In genomic region chr6:35082046-35082732, GRCh38 we compare ENCODE assay signal across 14 cellular contexts. TPM values are rescaled to one million over a fixed set of nuclear protein-coding genes. Genes with fewer than 3 reads are reported as not detected.
DNase-seq lines count a peak whose midpoint lies in the region; ATAC-seq and TF ChIP-seq lines count a peak whose summit lies in the region.
"Had no signal": no experiment of that assay in that cellular context is flagged by ENCODE, and none has a peak within 500 bp of the region (broad histone marks: within the 10 kb centered on the region; RNA-seq: fewer than 3 reads in every experiment).

No MANE protein-coding gene starts in this region.

- DNase-seq in H7 (peak; percentile 73), WTC11 (ENCODE audit: low spot score) (no peak), left lobe of liver (ENCODE audit: low spot score) (peak; percentile 44), DMS79 (lab: John Stamatoyannopoulos, UW) (no peak)
- DNase-seq: activated CD4-positive, alpha-beta T cell treated with anti-CD3 and anti-CD28 coated beads, Interleukin-2, amount 50 U/mL, for 48 hours; CD4-positive, CD25-positive, alpha-beta regulatory T cell; cerebellar nuclear complex; SHP77 treated with DMSO at 0.1 percent for 48 hours; stimulated activated CD4-positive, alpha-beta T cell treated with anti-CD3 and anti-CD28 coated beads, Interleukin-4, amount 100 ng/mL, for 1 hour; T1000 had no signal

- H3K27me3 ChIP-seq in H7 (ENCODE audit: control insufficient read depth, insufficient read depth, low read length), result no peaks in the 10 kb centered on the region

- peaks cover 29% of the 10 kb centered on the region for H3K36me3 Mint-ChIP-seq in WTC11

- peaks cover 14% of the 10 kb centered on the region for H3K4me1 Mint-ChIP-seq in WTC11
- H3K4me1 Mint-ChIP-seq: stimulated activated memory B cell treated with anti-CD40 and anti-IgM and Interleukin-4, amounts not matched to agents 10 μg/mL and 1 μg/mL and 100 μg/mL, for 72 hours had no signal

- TF ChIP-seq CTCF in WTC11 (IDR thresholded peaks at IDR 0.05), result no peak

- peak overlapping the region; percentile 97 for H3K27ac Mint-ChIP-seq in WTC11
- H3K27ac Mint-ChIP-seq: stimulated activated memory B cell treated with anti-CD40 and anti-IgM and Interleukin-4, amounts not matched to agents 10 μg/mL and 1 μg/mL and 100 μg/mL, for 72 hours had no signal

- H3K4me3 Mint-ChIP-seq in WTC11, result no peak overlapping the region
- H3K4me3 Mint-ChIP-seq: stimulated activated memory B cell treated with anti-CD40 and anti-IgM and Interleukin-4, amounts not matched to agents 10 μg/mL and 1 μg/mL and 100 μg/mL, for 72 hours had no signal

- ATAC-seq in WTC11, result no peak
- no peak for ATAC-seq in left lobe of liver
- no peak for ATAC-seq in HG03045 (IDR thresholded peaks at IDR 0.05; ENCODE audit: unreplicated experiment)
- no peak for ATAC-seq in GM18909 (IDR thresholded peaks at IDR 0.05; ENCODE audit: poor library complexity, unreplicated experiment)
- ATAC-seq: stimulated activated memory B cell treated with anti-CD40 and anti-IgM and Interleukin-4, amounts not matched to agents 10 μg/mL and 1 μg/mL and 100 μg/mL, for 72 hours had no signal

- H3K27ac ChIP-seq in skin epidermis, result peak overlapping the region; percentile 15 to 90 (median 84)

- H3K4me3 ChIP-seq in H7 (ENCODE audit: insufficient read depth, low read depth, low read length) (no peak overlapping the region), skin epidermis (peak overlapping the region in 1 of 7 experiments; percentile 25)

- H3K36me3 ChIP-seq in H7 (replicated peaks; ENCODE audit: control insufficient read depth, insufficient read depth, low read length), result peaks cover 8% of the 10 kb centered on the region

- CTCF ChIA-PET in WTC11 (lab: Charles Lee), result interaction anchor here (0.6 to 1.3 kb wide), 4 partner anchors 22 to 159 kb away, joined by 3 to 5 read pairs (median 4); no protein-coding TSS in a partner anchor

- POLR2A ChIA-PET in WTC11 (lab: Charles Lee), result no interaction called here

- H3K27me3 Mint-ChIP-seq in WTC11 (ENCODE audit: low read depth), result no peaks in the 10 kb centered on the region
- H3K27me3 Mint-ChIP-seq: CD4-positive, CD25-positive, alpha-beta regulatory T cell; stimulated activated memory B cell treated with anti-CD40 and anti-IgM and Interleukin-4, amounts not matched to agents 10 μg/mL and 1 μg/mL and 100 μg/mL, for 72 hours had no signal

- no peaks in the 10 kb centered on the region for H3K9me3 Mint-ChIP-seq in WTC11
- H3K9me3 Mint-ChIP-seq: CD4-positive, CD25-positive, alpha-beta regulatory T cell; stimulated activated memory B cell treated with anti-CD40 and anti-IgM and Interleukin-4, amounts not matched to agents 10 μg/mL and 1 μg/mL and 100 μg/mL, for 72 hours had no signal

TF ChIP-seq in WTC11, 78 proteins besides CTCF, POLR2A, EP300 and RAD21:
- no peak for TF ChIP-seq IRF1 (CRISPR knock-in tag; IDR thresholded peaks at IDR 0.05)
- TF ChIP-seq ZNF423 (CRISPR knock-in tag; IDR thresholded peaks at IDR 0.05), result peak; percentile 65

RNA-seq across cellular contexts. Expression of gene TCP11, which starts 59.0 kb away (rescaled TPM):
- total RNA-seq in H7 (2014; rRNA removed; shearing (Covaris generic)), result 0.31 TPM in 1 of 2 replicates, not detected in the other
- total RNA-seq in WTC11 (2021) (not detected in 3 replicates), left lobe of liver (not detected)
- total RNA-seq: CD4-positive, CD25-positive, alpha-beta regulatory T cell had no signal

Comparison
In these comparisons a context has a peak if more than half of its experiments do, and no peak if none do; other contexts are left out.
1. DNase-seq: peak in H7 (single experiment) and left lobe of liver (single experiment); none in WTC11 (single experiment) and DMS79 (single experiment).